17 cellular contexts compared by ENCODE assay signal in the genomic region with DNA sequence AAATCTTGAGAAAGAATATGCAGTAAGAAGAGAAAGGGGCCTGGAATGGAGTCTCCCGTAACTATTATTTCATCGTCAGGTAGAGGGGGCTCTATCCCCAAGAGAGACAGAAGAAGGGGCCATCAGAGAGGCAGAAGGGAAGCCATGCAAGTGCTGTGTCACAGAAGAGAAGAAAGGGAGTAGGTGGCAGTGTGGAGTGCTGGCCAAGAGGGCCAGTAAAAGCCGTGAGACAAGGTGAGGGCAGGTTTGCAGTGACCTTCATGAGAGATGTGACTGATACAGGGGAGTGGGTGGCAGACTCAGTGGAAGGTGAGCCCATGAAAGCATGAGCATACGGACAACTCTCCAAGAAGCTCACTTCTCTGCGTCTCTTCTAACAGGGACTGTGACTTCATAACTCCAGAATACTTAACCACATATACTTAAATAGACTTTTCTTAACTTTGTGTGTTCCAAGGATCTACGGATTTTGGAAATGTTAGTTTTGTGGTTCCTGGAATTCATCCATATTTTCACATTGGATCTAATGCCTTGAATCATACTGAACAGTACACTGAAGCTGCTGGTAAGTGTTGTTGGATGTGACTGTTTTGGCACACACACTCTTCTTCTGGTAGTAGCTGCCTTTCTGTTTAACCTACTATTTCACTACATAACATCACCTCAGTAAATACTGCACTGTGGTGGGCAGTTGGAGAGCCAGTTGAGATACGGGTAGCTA. TPM values are rescaled to one million over a fixed set of nuclear protein-coding genes. Genes with fewer than 3 reads are reported as not detected.
DNase-seq lines count a peak whose midpoint lies in the region; ATAC-seq and TF ChIP-seq lines count a peak whose summit lies in the region.
"Had no signal": no experiment of that assay in that cellular context is flagged by ENCODE, and none has a peak within 500 bp of the region (broad histone marks: within the 10 kb centered on the region; RNA-seq: fewer than 3 reads in every experiment).

No MANE protein-coding gene starts in this region.

- H3K4me2 ChIP-seq in GM23338 (no peak overlapping the region), parathyroid adenoma (ENCODE audit: low read length) (no peak overlapping the region)

- H3K27ac Mint-ChIP-seq in GM23338 (no peak overlapping the region), osteocyte (ENCODE audit: unreplicated experiment) (no peak overlapping the region)
- H3K27ac Mint-ChIP-seq in activated naive CD4-positive, alpha-beta T cell treated with anti-CD3 and anti-CD28 coated beads for 36 hours = no peak overlapping the region
- H3K27ac Mint-ChIP-seq: activated CD4-positive, alpha-beta T cell treated with anti-CD3 and anti-CD28 coated beads, Interleukin-2, amount 10 ng/mL, durations not matched to agents 7 days and 5 days; immature natural killer cell; nephron had no signal

- H3K36me3 ChIP-seq in GM23338 (ENCODE audit: insufficient read depth) (no peaks in the 10 kb centered on the region), parathyroid adenoma (ENCODE audit: control insufficient read depth, insufficient read depth, low read length) (no peaks in the 10 kb centered on the region)

- no peaks in the 10 kb centered on the region for H3K9me3 ChIP-seq in parathyroid adenoma (ENCODE audit: control insufficient read depth, low read length)
- H3K9me3 ChIP-seq: MG63 had no signal

- intact Hi-C loops in left cardiac atrium (cut with DNase I) = no loop called here
- intact Hi-C loops in activated naive CD4-positive, alpha-beta T cell treated with anti-CD3 and anti-CD28 coated beads for 36 hours (cut with micrococcal nuclease) = no loop called here

- H3K9me3 Mint-ChIP-seq in GM23338 = no peaks in the 10 kb centered on the region
- no peaks in the 10 kb centered on the region for H3K9me3 Mint-ChIP-seq in osteocyte (ENCODE audit: unreplicated experiment)
- H3K9me3 Mint-ChIP-seq in activated naive CD4-positive, alpha-beta T cell treated with anti-CD3 and anti-CD28 coated beads for 36 hours = no peaks in the 10 kb centered on the region
- H3K9me3 Mint-ChIP-seq: activated CD4-positive, alpha-beta T cell treated with anti-CD3 and anti-CD28 coated beads, Interleukin-2, amount 10 ng/mL, durations not matched to agents 7 days and 5 days; immature natural killer cell; nephron had no signal

- H3K4me1 ChIP-seq in GM23338 (ENCODE audit: insufficient read depth) (no peaks in the 10 kb centered on the region), parathyroid adenoma (no peaks in the 10 kb centered on the region)

- H3K4me1 Mint-ChIP-seq in GM23338 (peaks cover 4% of the 10 kb centered on the region; the same call in 2 of the 3 replicates), osteocyte (ENCODE audit: unreplicated experiment) (no peaks in the 10 kb centered on the region)
- no peaks in the 10 kb centered on the region for H3K4me1 Mint-ChIP-seq in activated naive CD4-positive, alpha-beta T cell treated with anti-CD3 and anti-CD28 coated beads for 36 hours (ENCODE audit: low read depth)
- H3K4me1 Mint-ChIP-seq: activated CD4-positive, alpha-beta T cell treated with anti-CD3 and anti-CD28 coated beads, Interleukin-2, amount 10 ng/mL, durations not matched to agents 7 days and 5 days; immature natural killer cell had no signal

- no peak overlapping the region for H3K27ac ChIP-seq in GM23338 (ENCODE audit: low read depth)
- H3K27ac ChIP-seq in parathyroid adenoma = peak overlapping the region; percentile 43
- H3K27ac ChIP-seq: HL-60 had no signal

- CTCF ChIA-PET in activated naive CD4-positive, alpha-beta T cell treated with anti-CD3 and anti-CD28 coated beads for 36 hours (lab: Charles Lee) = interaction anchor here (0.6 kb wide), 1 partner anchor 75 kb away, joined by 3 read pairs; no protein-coding TSS in a partner anchor

- no peak overlapping the region for H3K4me3 Mint-ChIP-seq in GM23338
- no peak overlapping the region for H3K4me3 Mint-ChIP-seq in osteocyte (ENCODE audit: unreplicated experiment)
- no peak overlapping the region for H3K4me3 Mint-ChIP-seq in activated naive CD4-positive, alpha-beta T cell treated with anti-CD3 and anti-CD28 coated beads for 36 hours
- H3K4me3 Mint-ChIP-seq: activated CD4-positive, alpha-beta T cell treated with anti-CD3 and anti-CD28 coated beads, Interleukin-2, amount 10 ng/mL, durations not matched to agents 7 days and 5 days; immature natural killer cell; nephron had no signal

- H3K9me2 ChIP-seq in GM23338 (ENCODE audit: insufficient read depth) = no peaks in the 10 kb centered on the region

- ATAC-seq in GM23338 = peak; percentile 96
- ATAC-seq in left cardiac atrium = peak; percentile 77 to 84
- ATAC-seq: esophagus mucosa, Panc1 had no signal

- H3K79me2 ChIP-seq in GM23338 (replicated peaks; ENCODE audit: insufficient read depth) (no peaks in the 10 kb centered on the region), parathyroid adenoma (no peaks in the 10 kb centered on the region)

- H3K27me3 ChIP-seq in GM23338 (ENCODE audit: insufficient read depth) = no peaks in the 10 kb centered on the region
- H3K27me3 ChIP-seq in parathyroid adenoma (ENCODE audit: control insufficient read depth, insufficient read depth, low read length) = no peaks in the 10 kb centered on the region
- H3K27me3 ChIP-seq: MG63 had no signal

- peaks cover 4% of the 10 kb centered on the region; the same call in 1 of the 3 replicates for H3K36me3 Mint-ChIP-seq in GM23338 (ENCODE audit: low read depth)
- H3K36me3 Mint-ChIP-seq in osteocyte (ENCODE audit: unreplicated experiment) = peaks cover 38% of the 10 kb centered on the region
- H3K36me3 Mint-ChIP-seq in activated naive CD4-positive, alpha-beta T cell treated with anti-CD3 and anti-CD28 coated beads for 36 hours (ENCODE audit: low read depth) = peaks cover 24% of the 10 kb centered on the region

- no peak overlapping the region for H2AFZ ChIP-seq in GM23338
- H2AFZ ChIP-seq in parathyroid adenoma = no peak overlapping the region

- no peaks in the 10 kb centered on the region for H3F3A ChIP-seq in GM23338 (replicated peaks; ENCODE audit: low read depth)

- H4K20me1 ChIP-seq in GM23338 (replicated peaks; ENCODE audit: insufficient read depth) = no peaks in the 10 kb centered on the region; the same call in 1 of the 2 replicates

- no peaks in the 10 kb centered on the region for H3K27me3 Mint-ChIP-seq in GM23338 (ENCODE audit: insufficient read depth, low read depth, poor library complexity)
- no peaks in the 10 kb centered on the region for H3K27me3 Mint-ChIP-seq in osteocyte (ENCODE audit: unreplicated experiment)
- no peaks in the 10 kb centered on the region for H3K27me3 Mint-ChIP-seq in activated naive CD4-positive, alpha-beta T cell treated with anti-CD3 and anti-CD28 coated beads for 36 hours (ENCODE audit: low read depth)
- H3K27me3 Mint-ChIP-seq: activated CD4-positive, alpha-beta T cell treated with anti-CD3 and anti-CD28 coated beads, Interleukin-2, amount 10 ng/mL, durations not matched to agents 7 days and 5 days had no signal

- H3K9ac ChIP-seq in parathyroid adenoma = no peak overlapping the region

- H3K4me3 ChIP-seq in GM23338 (no peak overlapping the region), parathyroid adenoma (ENCODE audit: low read depth, low read length) (no peak overlapping the region)
- H3K4me3 ChIP-seq: MG63 had no signal

- TF ChIP-seq CTCF in GM23338 (conservative IDR thresholded peaks at IDR 0.05; ENCODE audit: low read depth in 2 of 2) = peak; percentile 60 to 84
- no peak for TF ChIP-seq CTCF in parathyroid adenoma (IDR thresholded peaks at IDR 0.05)
- TF ChIP-seq CTCF in osteocyte (IDR thresholded peaks at IDR 0.05) = no peak

- DNase-seq in GM23338 (ENCODE audit: low spot score) = peak; percentile 65
- DNase-seq in amniotic epithelial cell (ENCODE audit: low read depth) = peak; percentile 14
- DNase-seq in left cardiac atrium = no peak
- DNase-seq in stimulated activated naive CD4-positive, alpha-beta T cell treated with Interleukin-2 at 50 U/mL for 16 hours (lab: John Stamatoyannopoulos, UW) = no peak
- no peak for DNase-seq in osteocyte (ENCODE audit: extremely low spot score, unreplicated experiment)
- DNase-seq in NCI-H748 treated with DMSO at 0.1 percent for 48 hours (lab: John Stamatoyannopoulos, UW) = no peak
- no peak for DNase-seq in activated naive CD4-positive, alpha-beta T cell treated with anti-CD3 and anti-CD28 coated beads for 36 hours
- DNase-seq: activated CD4-positive, alpha-beta T cell treated with anti-CD3 and anti-CD28 coated beads, Interleukin-2, amount 10 ng/mL, durations not matched to agents 7 days and 5 days; activated effector memory CD4-positive, alpha-beta T cell treated with Interleukin-2 at 50 U/mL for 16 hours; immature natural killer cell; MG63; T-helper 2 cell had no signal

RNA-seq across cellular contexts. Expression of a gene that starts 15.6 kb away (rescaled TPM):
- 10.2 and 13.9 TPM in 2 replicates for total RNA-seq in GM23338 (2014; rRNA removed; shearing (Covaris generic))
- polyA plus RNA-seq in GM23338 (2016; fragmentation: Nextera tagmentation; extraction: Ambion mirVana) = 3.4 and 4.4 TPM in 2 replicates
- total RNA-seq in left cardiac atrium = 10 to 100 TPM; 11.8 to 12.8 TPM
- total RNA-seq in osteocyte = 7.9 and 9.2 TPM in 2 replicates
- total RNA-seq in activated naive CD4-positive, alpha-beta T cell treated with anti-CD3 and anti-CD28 coated beads for 36 hours = 10 to 100 TPM; 11.6 to 12.7 TPM

RNA-seq across cellular contexts. Expression of a gene that starts 43.6 kb away (rescaled TPM):
- total RNA-seq in GM23338 (2014; rRNA removed; shearing (Covaris generic)) = 2.6 and 3.6 TPM in 2 replicates
- 2.3 and 3.6 TPM in 2 replicates for polyA plus RNA-seq in GM23338 (2016; fragmentation: Nextera tagmentation; extraction: Ambion mirVana)
- total RNA-seq in left cardiac atrium (under 1 TPM; 0.09 to 0.65 TPM), osteocyte (3.7 TPM in 2 replicates)
- total RNA-seq in activated naive CD4-positive, alpha-beta T cell treated with anti-CD3 and anti-CD28 coated beads for 36 hours = under 1 TPM in 1 of 2 experiments, not detected in 1; 0.15 TPM
- total RNA-seq: activated CD4-positive, alpha-beta T cell treated with anti-CD3 and anti-CD28 coated beads, Interleukin-2, amount 10 ng/mL, durations not matched to agents 7 days and 5 days had no signal

RNA-seq across cellular contexts. Expression of a gene that starts 55.7 kb away (rescaled TPM):
- 0.14 and 0.16 TPM in 2 replicates for total RNA-seq in GM23338 (2014; rRNA removed; shearing (Covaris generic))
- polyA plus RNA-seq in GM23338 (2016; fragmentation: Nextera tagmentation; extraction: Ambion mirVana) = 0.12 and 0.37 TPM in 2 replicates
- total RNA-seq in left cardiac atrium = not detected
- not detected in 2 replicates for total RNA-seq in osteocyte
- total RNA-seq in activated naive CD4-positive, alpha-beta T cell treated with anti-CD3 and anti-CD28 coated beads for 36 hours = not detected
- total RNA-seq: activated CD4-positive, alpha-beta T cell treated with anti-CD3 and anti-CD28 coated beads, Interleukin-2, amount 10 ng/mL, durations not matched to agents 7 days and 5 days had no signal
- polyA plus RNA-seq: immature natural killer cell had no signal

Comparison
In these comparisons a context has a peak if more than half of its experiments do, and no peak if none do; other contexts are left out.
1. DNase-seq: peak in GM23338 (single experiment) and amniotic epithelial cell (single experiment); none in left cardiac atrium (single experiment), stimulated activated naive CD4-positive, alpha-beta T cell treated with Interleukin-2 at 50 U/mL for 16 hours (single experiment), osteocyte (single experiment), NCI-H748 treated with DMSO at 0.1 percent for 48 hours (single experiment) and activated naive CD4-positive, alpha-beta T cell treated with anti-CD3 and anti-CD28 coated beads for 36 hours (single experiment).
2. CTCF ChIP-seq: peak in GM23338 (2 of 2); none in parathyroid adenoma (single experiment) and osteocyte (single experiment).